ENCODE assay signal across 1 cellular context in the genomic region with DNA sequence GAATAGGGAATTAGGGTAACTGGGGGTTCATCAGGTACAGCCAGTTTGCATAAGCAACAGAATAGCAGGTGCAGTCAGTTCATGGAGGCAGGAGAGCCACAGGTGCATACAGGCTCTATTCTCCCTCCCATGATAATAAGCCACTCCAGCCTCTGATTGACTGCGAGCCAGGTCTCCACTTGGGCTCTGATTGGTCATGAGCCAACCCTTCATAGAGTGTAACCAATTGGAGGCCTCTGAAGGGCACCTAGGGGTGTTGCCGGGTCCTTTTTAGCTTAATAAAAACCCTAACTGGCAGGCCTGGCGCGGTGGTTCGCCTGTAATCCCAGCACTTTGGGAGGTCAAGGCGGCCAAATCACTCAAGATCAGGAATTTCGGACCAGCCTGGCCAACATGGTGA.
TF ChIP-seq lines count a peak whose summit lies in the region.

No MANE protein-coding gene starts in this region.

TF ChIP-seq in H1, 55 proteins besides CTCF, POLR2A, EP300 and RAD21:
- TF ChIP-seq POU5F1 (IDR thresholded peaks at IDR 0.05; ENCODE audit: low read depth, low read length) = no peak
- 0 out of 2 replicates have a peak, but pooled peaks have one; percentile 35 for TF ChIP-seq RFX5 (IDR thresholded peaks at IDR 0.05; ENCODE audit: borderline replicate concordance, low read depth, low read length)
